33 cellular contexts compared by ENCODE assay signal in genomic region chr5:174759091-174759490, GRCh38. TPM values are rescaled to one million over a fixed set of nuclear protein-coding genes. Genes with fewer than 3 reads are reported as not detected.
"Had no signal": no experiment of that assay in that cellular context is flagged by ENCODE, and none has a peak within 500 bp of the region (broad histone marks: within the 10 kb centered on the region; RNA-seq: fewer than 3 reads in every experiment).

No MANE protein-coding gene starts in this region.

- H3K27me3 Mint-ChIP-seq: activated CD8-positive, alpha-beta memory T cell treated with anti-CD3 and anti-CD28 coated beads, Interleukin-2, amount 10 ng/mL, durations not matched to agents 7 days and 5 days; effector memory CD8-positive, alpha-beta T cell had no signal

- H3K9me3 ChIP-seq: esophagus muscularis mucosa, gastrocnemius medialis, heart left ventricle had no signal

- H3K27ac ChIP-seq: brain microvascular endothelial cell, coronary artery, esophagus muscularis mucosa, foreskin keratinocyte, gastrocnemius medialis, heart left ventricle had no signal

- H3K4me3 ChIP-seq: coronary artery, esophagus muscularis mucosa, gastrocnemius medialis, heart left ventricle had no signal

- FAIRE-seq: astrocyte, bronchial epithelial cell had no signal

- H3K9me3 Mint-ChIP-seq: activated CD4-positive, alpha-beta memory T cell treated with anti-CD3 and anti-CD28 coated beads for 36 hours; activated T-helper 1 cell treated with anti-CD3 and anti-CD28 coated beads, Interleukin-12 subunit alpha, Interleukin-12 subunit beta, Interleukin-2, Interleukin-4 antibody, amounts not matched to agents 30 ng/mL and 10 ng/mL and 1 ng/mL, durations not matched to agents 14 hours and 24 hours and 36 hours; dendritic cell treated with granulocyte-macrophage colony-stimulating factor and Interleukin-4, amounts not matched to agents 40 ng/mL and 50 ng/mL, for 4 days; effector memory CD8-positive, alpha-beta T cell had no signal

- H3K27me3 ChIP-seq: brain microvascular endothelial cell, esophagus muscularis mucosa had no signal

- ATAC-seq: activated CD8-positive, alpha-beta memory T cell treated with anti-CD3 and anti-CD28 coated beads, Interleukin-2, amount 10 ng/mL, durations not matched to agents 7 days and 5 days; activated CD8-positive, alpha-beta T cell treated with anti-CD3 and anti-CD28 coated beads, Interleukin-2, amount 10 ng/mL, durations not matched to agents 7 days and 5 days; effector memory CD8-positive, alpha-beta T cell; foreskin keratinocyte; gastrocnemius medialis; heart left ventricle had no signal

- H3K36me3 ChIP-seq: brain microvascular endothelial cell, esophagus muscularis mucosa, gastrocnemius medialis, heart left ventricle had no signal

- H3K4me1 ChIP-seq: esophagus muscularis mucosa, foreskin keratinocyte, gastrocnemius medialis, heart left ventricle had no signal

- H3K36me3 Mint-ChIP-seq: activated CD4-positive, alpha-beta memory T cell treated with anti-CD3 and anti-CD28 coated beads for 36 hours; activated CD8-positive, alpha-beta memory T cell treated with anti-CD3 and anti-CD28 coated beads, Interleukin-2, amount 10 ng/mL, durations not matched to agents 7 days and 5 days; activated naive CD8-positive, alpha-beta T cell had no signal

- DNase-seq: activated CD4-positive, alpha-beta memory T cell treated with anti-CD3 and anti-CD28 coated beads for 36 hours; activated CD4-positive, alpha-beta T cell treated with anti-CD3 and anti-CD28 coated beads for 1 hour; activated CD4-positive, alpha-beta T cell treated with anti-CD3 and anti-CD28 coated beads for 4 hours; activated CD4-positive, CD25-positive, alpha-beta regulatory T cell; activated CD8-positive, alpha-beta memory T cell treated with anti-CD3 and anti-CD28 coated beads, Interleukin-2, amount 10 ng/mL, durations not matched to agents 7 days and 5 days; activated CD8-positive, alpha-beta memory T cell treated with anti-CD3 and anti-CD28 coated beads, Interleukin-2, amount 50 U/mL, for 4 hours; activated CD8-positive, alpha-beta T cell treated with anti-CD3 and anti-CD28 coated beads, Interleukin-2, amount 10 ng/mL, durations not matched to agents 7 days and 5 days; activated gamma-delta T cell; activated naive CD4-positive, alpha-beta T cell; activated naive CD4-positive, alpha-beta T cell treated with anti-CD3 and anti-CD28 coated beads, Interleukin-2, amount 50 U/mL, for 16 hours; activated T-cell treated with anti-CD3 and anti-CD28 coated beads, Interleukin-2, amount 50 U/mL, for 1 hour; activated T-cell treated with anti-CD3 and anti-CD28 coated beads, Interleukin-2, amount 50 U/mL, for 48 hours; amniotic stem cell; anterior cingulate cortex; brain microvascular endothelial cell; effector CD4-positive, alpha-beta T cell; effector memory CD8-positive, alpha-beta T cell; erythroblast; foreskin keratinocyte; gastrocnemius medialis; glutamatergic neuron; heart left ventricle; T-helper 2 cell had no signal

- H3K27ac Mint-ChIP-seq: activated CD4-positive, alpha-beta memory T cell treated with anti-CD3 and anti-CD28 coated beads for 36 hours; activated CD8-positive, alpha-beta memory T cell treated with anti-CD3 and anti-CD28 coated beads, Interleukin-2, amount 10 ng/mL, durations not matched to agents 7 days and 5 days; activated CD8-positive, alpha-beta T cell treated with anti-CD3 and anti-CD28 coated beads, Interleukin-2, amount 10 ng/mL, durations not matched to agents 7 days and 5 days; activated naive CD8-positive, alpha-beta T cell; activated T-helper 1 cell treated with anti-CD3 and anti-CD28 coated beads, Interleukin-12 subunit alpha, Interleukin-12 subunit beta, Interleukin-2, Interleukin-4 antibody, amounts not matched to agents 30 ng/mL and 10 ng/mL and 1 ng/mL, durations not matched to agents 14 hours and 24 hours and 36 hours; dendritic cell treated with granulocyte-macrophage colony-stimulating factor and Interleukin-4, amounts not matched to agents 40 ng/mL and 50 ng/mL, for 4 days; effector memory CD8-positive, alpha-beta T cell had no signal

- H3K4me1 Mint-ChIP-seq: activated CD8-positive, alpha-beta memory T cell treated with anti-CD3 and anti-CD28 coated beads, Interleukin-2, amount 10 ng/mL, durations not matched to agents 7 days and 5 days; central memory CD8-positive, alpha-beta T cell had no signal

- H3K4me3 Mint-ChIP-seq: activated CD4-positive, alpha-beta memory T cell treated with anti-CD3 and anti-CD28 coated beads for 36 hours; activated CD8-positive, alpha-beta memory T cell treated with anti-CD3 and anti-CD28 coated beads, Interleukin-2, amount 10 ng/mL, durations not matched to agents 7 days and 5 days; activated CD8-positive, alpha-beta T cell treated with anti-CD3 and anti-CD28 coated beads, Interleukin-2, amount 10 ng/mL, durations not matched to agents 7 days and 5 days; activated naive CD8-positive, alpha-beta T cell; activated T-helper 1 cell treated with anti-CD3 and anti-CD28 coated beads, Interleukin-12 subunit alpha, Interleukin-12 subunit beta, Interleukin-2, Interleukin-4 antibody, amounts not matched to agents 30 ng/mL and 10 ng/mL and 1 ng/mL, durations not matched to agents 14 hours and 24 hours and 36 hours; central memory CD8-positive, alpha-beta T cell; dendritic cell treated with granulocyte-macrophage colony-stimulating factor and Interleukin-4, amounts not matched to agents 40 ng/mL and 50 ng/mL, for 4 days; effector memory CD8-positive, alpha-beta T cell had no signal

RNA-seq across cellular contexts. Expression of gene MSX2, which starts 34.7 kb away (rescaled TPM):
- total RNA-seq: activated CD4-positive, alpha-beta memory T cell treated with anti-CD3 and anti-CD28 coated beads for 36 hours; activated CD8-positive, alpha-beta memory T cell treated with anti-CD3 and anti-CD28 coated beads for 36 hours; activated CD8-positive, alpha-beta memory T cell treated with anti-CD3 and anti-CD28 coated beads, Interleukin-2, amount 10 ng/mL, durations not matched to agents 7 days and 5 days; activated CD8-positive, alpha-beta T cell treated with anti-CD3 and anti-CD28 coated beads, Interleukin-2, amount 10 ng/mL, durations not matched to agents 7 days and 5 days; activated T-helper 1 cell treated with anti-CD3 and anti-CD28 coated beads, Interleukin-12 subunit alpha, Interleukin-12 subunit beta, Interleukin-2, Interleukin-4 antibody, amounts not matched to agents 30 ng/mL and 10 ng/mL and 1 ng/mL, durations not matched to agents 14 hours and 24 hours and 36 hours; bronchial epithelial cell; T-helper 1 cell treated with Interleukin-12 subunit alpha and Interleukin-12 subunit beta and Interleukin-4 antibody, amounts not matched to agents 30 ng/mL and 1 ng/mL, for 36 hours had no signal
